In the genomic region with DNA sequence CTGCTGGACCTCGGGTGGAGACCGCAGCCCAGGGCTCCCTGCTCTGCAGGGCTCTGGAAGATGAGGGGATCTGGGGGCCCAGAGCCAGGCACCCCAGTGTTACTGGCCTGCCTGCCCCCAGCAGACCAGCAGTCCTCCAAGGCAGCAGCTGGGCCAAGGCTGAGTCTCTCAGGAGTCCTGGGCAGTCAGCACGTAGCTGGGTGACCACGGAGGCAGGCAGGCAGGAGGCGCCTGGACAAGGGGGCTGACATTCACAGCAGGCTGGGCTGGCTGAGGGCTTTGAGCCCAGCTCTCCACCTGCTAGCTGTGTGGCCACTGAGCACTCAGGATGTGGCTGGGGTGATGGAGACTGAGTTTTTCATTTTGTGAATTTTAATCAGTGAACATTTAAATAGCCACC, we compare ENCODE assay signal across 13 cellular contexts.
DNase-seq lines count a peak whose midpoint lies in the region; ATAC-seq and TF ChIP-seq lines count a peak whose summit lies in the region.
"Had no signal": no experiment of that assay in that cellular context is flagged by ENCODE, and none has a peak within 500 bp of the region (broad histone marks: within the 10 kb centered on the region; RNA-seq: fewer than 3 reads in every experiment).

No MANE protein-coding gene starts in this region.

- peak overlapping the region; percentile 81 for H2AK5ac ChIP-seq in neuronal stem cell (ENCODE audit: low read depth, low read length)

- H3K27ac ChIP-seq in CD4-positive, alpha-beta T cell (ENCODE audit: low read depth, low read length): no peak overlapping the region
- H3K27ac ChIP-seq in OCI-LY7 (ENCODE audit: low read depth, low read length, poor library complexity, severe bottlenecking): peak overlapping the region; percentile 73
- peak overlapping the region; percentile 26 for H3K27ac ChIP-seq in ectodermal cell (ENCODE audit: insufficient read depth, low read depth, low read length, poor library complexity, severe bottlenecking)
- no peak overlapping the region for H3K27ac ChIP-seq in neuronal stem cell (replicated peaks; ENCODE audit: low read length)
- peak overlapping the region in 2 of 4 donors; percentile 37 to 57 for H3K27ac ChIP-seq in upper lobe of left lung
- no peak overlapping the region for H3K27ac ChIP-seq in body of pancreas
- no peak overlapping the region for H3K27ac ChIP-seq in stomach
- H3K27ac ChIP-seq: RWPE1, thoracic aorta had no signal

- no TSS peak for BruUV-seq in OCI-LY7 (replicated peaks; lab: Mats Ljungman, UMichigan)

- no peak overlapping the region for H2AFZ ChIP-seq in OCI-LY7 (ENCODE audit: low read length)
- peak overlapping the region; percentile 42 for H2AFZ ChIP-seq in neuronal stem cell (ENCODE audit: low read length)

- no peaks in the 10 kb centered on the region for H4K20me1 ChIP-seq in OCI-LY7 (ENCODE audit: insufficient read depth, low read length)

- TF ChIP-seq POLR2A in upper lobe of left lung (IDR thresholded peaks at IDR 0.05) (no peak), body of pancreas (IDR thresholded peaks at IDR 0.05) (no peak), stomach (IDR thresholded peaks at IDR 0.05) (no peak)

- 70 to 72% methylated on average over 5 of the region's 5 CpGs for WGBS in ectodermal cell, 2 experiments
- WGBS in neuronal stem cell (ENCODE audit: extremely low coverage in 2 of 2, insufficient read length in 2 of 2, insufficient replicate concordance in 1 of 2), 2 donors: no CpG with 5 or more reads among the region's 5 CpGs
- 97 to 100% methylated on average over 1 to 5 of the region's 5 CpGs for WGBS in upper lobe of left lung, 2 donors
- 73 to 82% methylated on average over 2 to 5 of the region's 5 CpGs for WGBS in body of pancreas, 2 donors
- 86 to 93% (median 89%) methylated on average over 2 to 5 of the region's 5 CpGs for WGBS in stomach, 5 donors

- peak overlapping the region; percentile 71 for H3K27ac Mint-ChIP-seq in CD4-positive, alpha-beta T cell

- no peaks in the 10 kb centered on the region for H3K9me3 Mint-ChIP-seq in CD4-positive, alpha-beta T cell

- H3K36me3 ChIP-seq in OCI-LY7 (ENCODE audit: insufficient read depth, low read length): peaks cover 31% of the 10 kb centered on the region
- no peaks in the 10 kb centered on the region for H3K36me3 ChIP-seq in ectodermal cell (ENCODE audit: control insufficient read depth, insufficient read depth, low read length)
- H3K36me3 ChIP-seq in neuronal stem cell (replicated peaks in 1 of 2; ENCODE audit: control insufficient read depth in 2 of 2, insufficient read depth in 2 of 2, low read length in 2 of 2): no peaks in the 10 kb centered on the region
- no peaks in the 10 kb centered on the region for H3K36me3 ChIP-seq in upper lobe of left lung
- H3K36me3 ChIP-seq in body of pancreas (replicated peaks in 1 of 2; ENCODE audit: insufficient read depth in 1 of 2, low read depth in 2 of 2): no peaks in the 10 kb centered on the region
- H3K36me3 ChIP-seq in stomach: no peaks in the 10 kb centered on the region
- H3K36me3 ChIP-seq: thoracic aorta had no signal

- H3K9me3 ChIP-seq in CD4-positive, alpha-beta T cell (ENCODE audit: control insufficient read depth, low read length): no peaks in the 10 kb centered on the region
- H3K9me3 ChIP-seq in OCI-LY7 (ENCODE audit: low read length): no peaks in the 10 kb centered on the region
- H3K9me3 ChIP-seq in ectodermal cell (ENCODE audit: control insufficient read depth, low read length): no peaks in the 10 kb centered on the region
- H3K9me3 ChIP-seq in neuronal stem cell (replicated peaks in 1 of 2; ENCODE audit: control insufficient read depth in 2 of 2, insufficient read depth in 1 of 2, low read depth in 1 of 2, low read length in 2 of 2): no peaks in the 10 kb centered on the region
- H3K9me3 ChIP-seq in upper lobe of left lung: no peaks in the 10 kb centered on the region
- no peaks in the 10 kb centered on the region for H3K9me3 ChIP-seq in body of pancreas
- no peaks in the 10 kb centered on the region for H3K9me3 ChIP-seq in stomach
- H3K9me3 ChIP-seq: thoracic aorta had no signal

- no peak for ATAC-seq in CD4-positive, alpha-beta T cell (ENCODE audit: poor library complexity)
- ATAC-seq in upper lobe of left lung (ENCODE audit: low FRiP score in 2 of 2) (no peak), body of pancreas (no peak)

- peak in 1 of 10 experiments; percentile 3 for DNase-seq in CD4-positive, alpha-beta T cell
- no peak for DNase-seq in OCI-LY7 (ENCODE audit: low spot score)
- DNase-seq in neuronal stem cell (ENCODE audit: low spot score): no peak
- DNase-seq in upper lobe of left lung: no peak
- no peak for DNase-seq in mucosa of gallbladder (ENCODE audit: low spot score)
- no peak for DNase-seq in body of pancreas
- DNase-seq in stomach: no peak
- DNase-seq: activated CD4-positive, alpha-beta T cell treated with anti-CD3 and anti-CD28 coated beads for 48 hours; DMS53; NCI-H748 treated with DMSO at 0.1 percent for 48 hours had no signal

- H3K23ac ChIP-seq in neuronal stem cell (ENCODE audit: low read depth, low read length, poor library complexity): peak overlapping the region; percentile 56

- POLR2A ChIA-PET in CD4-positive, alpha-beta T cell (lab: Charles Lee): interaction anchor here (0.6 to 2.2 kb wide), 3 partner anchors 10 to 13 kb away, joined by 3 to 5 read pairs (median 4); no protein-coding TSS in a partner anchor
- POLR2A ChIA-PET in OCI-LY7 (lab: Charles Lee): interaction anchor here (0.9 to 2.0 kb wide), 3 partner anchors 15 to 41 kb away, joined by 3 to 8 read pairs (median 3); no protein-coding TSS in a partner anchor

- H4K8ac ChIP-seq in neuronal stem cell (ENCODE audit: low read depth, low read length): no peak overlapping the region

- H3K9me2 ChIP-seq in OCI-LY7 (ENCODE audit: insufficient read depth, low read length): no peaks in the 10 kb centered on the region

- intact Hi-C loops in CD4-positive, alpha-beta T cell (cut with DNase I, micrococcal nuclease): loop anchor here in 1 of 2 experiments (10.0 kb wide), 1 partner anchor 520 kb away; the partner anchor contains the start of gene TSEN2
- intact Hi-C loops in OCI-LY7 (cut with micrococcal nuclease; ENCODE audit: unreplicated experiment): no loop called here
- intact Hi-C loops in body of pancreas (cut with DNase I): no loop called here
- intact Hi-C loops in stomach (cut with DNase I; ENCODE audit: low total_unique reads): no loop called here

- peak overlapping the region; percentile 78 for H3K18ac ChIP-seq in neuronal stem cell (ENCODE audit: low read length)

- no peak overlapping the region for H2BK120ac ChIP-seq in neuronal stem cell (ENCODE audit: low read depth, low read length)

- H3K27me3 ChIP-seq in CD4-positive, alpha-beta T cell (ENCODE audit: control insufficient read depth, insufficient read depth, low read length): no peaks in the 10 kb centered on the region
- H3K27me3 ChIP-seq in ectodermal cell (ENCODE audit: control insufficient read depth, insufficient read depth, low read length, poor library complexity, severe bottlenecking) (no peaks in the 10 kb centered on the region), neuronal stem cell (ENCODE audit: control insufficient read depth in 3 of 3, insufficient read depth in 3 of 3, low read depth in 1 of 3, low read length in 3 of 3) (no peaks in the 10 kb centered on the region), upper lobe of left lung (no peaks in the 10 kb centered on the region), body of pancreas (no peaks in the 10 kb centered on the region), stomach (no peaks in the 10 kb centered on the region)

- H3K4me1 ChIP-seq in OCI-LY7 (ENCODE audit: insufficient read depth, low read length, poor library complexity, severe bottlenecking) (peaks cover 98% of the 10 kb centered on the region), ectodermal cell (ENCODE audit: control insufficient read depth, insufficient read depth, low read length) (peaks cover 17% of the 10 kb centered on the region), neuronal stem cell (ENCODE audit: control insufficient read depth in 2 of 2, insufficient read depth in 1 of 2, low read depth in 1 of 2, low read length in 2 of 2) (peaks cover 21 to 31% of the 10 kb centered on the region in 2 donors), upper lobe of left lung (peaks cover 23 to 45% (median 31%) of the 10 kb centered on the region in 4 donors), body of pancreas (no peaks in the 10 kb centered on the region), stomach (peaks cover 6 to 73% (median 17%) of the 10 kb centered on the region in 4 donors)

- H3K4me3 ChIP-seq in OCI-LY7 (ENCODE audit: low read depth, low read length, poor library complexity, severe bottlenecking): no peak overlapping the region
- H3K4me3 ChIP-seq in ectodermal cell (ENCODE audit: insufficient read depth, low read depth, low read length): no peak overlapping the region
- peak overlapping the region in 1 of 2 donors; percentile 29 for H3K4me3 ChIP-seq in neuronal stem cell (ENCODE audit: low read length in 2 of 2)
- H3K4me3 ChIP-seq in upper lobe of left lung: no peak overlapping the region
- H3K4me3 ChIP-seq in body of pancreas: no peak overlapping the region
- H3K4me3 ChIP-seq in stomach: no peak overlapping the region
- H3K4me3 ChIP-seq: thoracic aorta had no signal

- H3K27me3 Mint-ChIP-seq in CD4-positive, alpha-beta T cell: no peaks in the 10 kb centered on the region

- peaks cover 90% of the 10 kb centered on the region for H3K4me1 Mint-ChIP-seq in CD4-positive, alpha-beta T cell (ENCODE audit: low read depth)

- H3K79me1 ChIP-seq in neuronal stem cell (ENCODE audit: low read depth, low read length): no peaks in the 10 kb centered on the region

- peaks cover 100% of the 10 kb centered on the region for H3K79me2 ChIP-seq in OCI-LY7 (ENCODE audit: insufficient read depth, low read depth, low read length)

- no peak overlapping the region for H4K91ac ChIP-seq in neuronal stem cell (ENCODE audit: low read depth, low read length, poor library complexity)

- H2BK5ac ChIP-seq in neuronal stem cell (ENCODE audit: low read length): peak overlapping the region; percentile 42

- TF ChIP-seq EP300 in upper lobe of left lung (IDR thresholded peaks at IDR 0.05) (no peak), stomach (IDR thresholded peaks at IDR 0.05) (no peak)

- H3K4me2 ChIP-seq in OCI-LY7 (ENCODE audit: low read length): peak overlapping the region; percentile 61
- H3K4me2 ChIP-seq in neuronal stem cell (ENCODE audit: insufficient read depth, low read length, poor library complexity, severe bottlenecking): no peak overlapping the region

- H3K4me3 Mint-ChIP-seq in CD4-positive, alpha-beta T cell: peak overlapping the region; percentile 15

- TF ChIP-seq CTCF in CD4-positive, alpha-beta T cell (IDR thresholded peaks at IDR 0.05): no peak
- no peak for TF ChIP-seq CTCF in OCI-LY7 (conservative IDR thresholded peaks at IDR 0.05; ENCODE audit: low read length)
- no peak for TF ChIP-seq CTCF in upper lobe of left lung (IDR thresholded peaks at IDR 0.05)
- TF ChIP-seq CTCF in body of pancreas (IDR thresholded peaks at IDR 0.05): no peak
- TF ChIP-seq CTCF in stomach (IDR thresholded peaks at IDR 0.05): no peak

- no peak overlapping the region for H3K9ac ChIP-seq in neuronal stem cell (ENCODE audit: low read depth, low read length, poor library complexity)

- no peak overlapping the region for H3K14ac ChIP-seq in neuronal stem cell (ENCODE audit: low read length)

- H3K4ac ChIP-seq in neuronal stem cell (ENCODE audit: low read length): no peak overlapping the region

- H3K36me3 Mint-ChIP-seq in CD4-positive, alpha-beta T cell (ENCODE audit: low read depth): peaks cover 71% of the 10 kb centered on the region

- no peak overlapping the region for H2BK15ac ChIP-seq in neuronal stem cell (ENCODE audit: low read length)

- CTCF ChIA-PET in CD4-positive, alpha-beta T cell (lab: Charles Lee): interaction anchor here (1.0 to 5.7 kb wide), 2 partner anchors 10 to 23 kb away, joined by 3 to 42 read pairs; no protein-coding TSS in a partner anchor
- CTCF ChIA-PET in OCI-LY7 (lab: Charles Lee; ENCODE audit: unreplicated experiment): interaction anchor here (1.7 kb wide), 1 partner anchor 16 kb away, joined by 8 read pairs; no protein-coding TSS in a partner anchor

- H2BK12ac ChIP-seq in neuronal stem cell (ENCODE audit: low read length): peak overlapping the region; percentile 89

Comparison
In these comparisons a context has a peak if more than half of its experiments do, and no peak if none do; other contexts are left out.
1. H3K27ac ChIP-seq: peak in OCI-LY7 (single experiment) and ectodermal cell (single experiment); none in CD4-positive, alpha-beta T cell (single experiment), neuronal stem cell (single experiment), body of pancreas (0 of 4) and stomach (0 of 5).